In the genomic region with DNA sequence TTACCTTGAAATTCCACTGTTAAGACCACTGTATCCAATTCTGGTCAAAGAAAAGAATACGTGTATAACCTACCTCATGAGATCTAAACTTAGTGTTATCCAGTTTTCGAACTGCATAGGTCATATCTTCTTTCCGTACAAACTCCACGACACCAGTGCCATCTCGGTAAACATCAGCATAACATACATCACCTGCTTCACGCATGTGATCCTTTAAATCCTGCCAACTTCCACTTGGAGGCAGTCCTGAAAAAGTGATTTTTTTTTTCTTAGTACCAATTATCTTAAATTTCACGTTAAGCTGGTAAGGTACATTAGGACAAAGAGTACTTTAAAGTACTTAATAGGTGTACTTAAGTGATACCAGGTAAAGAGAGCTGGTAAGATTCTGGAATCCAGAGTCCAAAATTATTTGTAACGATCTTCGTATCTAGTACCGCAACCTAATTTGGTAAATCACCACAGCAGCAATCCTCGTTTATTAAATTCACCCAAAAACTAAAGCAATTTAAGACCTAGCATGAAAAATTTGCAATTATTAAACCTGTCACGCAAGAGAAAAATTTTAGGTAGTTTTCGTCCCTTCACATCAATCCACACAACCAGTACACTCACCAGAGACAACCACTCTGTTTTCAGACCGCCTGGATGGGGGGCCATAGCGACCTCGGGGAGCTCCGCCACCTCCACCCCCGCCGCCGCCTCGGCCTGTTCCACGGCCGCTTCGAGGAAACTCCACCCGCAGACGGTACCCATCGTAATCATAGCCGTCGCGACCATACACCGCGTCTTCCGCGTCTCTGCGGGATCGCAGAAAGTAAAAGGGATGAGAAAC, we compare ENCODE assay signal across 8 cellular contexts. TPM values are rescaled to one million over a fixed set of nuclear protein-coding genes. Genes with fewer than 3 reads are reported as not detected.
DNase-seq lines count a peak whose midpoint lies in the region; ATAC-seq, FAIRE-seq and TF ChIP-seq lines count a peak whose summit lies in the region.

No MANE protein-coding gene starts in this region.

- POLR2A ChIA-PET in SK-N-SH (lab: Yijun Ruan, JAX) = interaction anchor here (0.8 to 2.8 kb wide), 16 partner anchors 9 to 626 kb away, joined by 3 to 40 read pairs (median 4); a partner anchor contains a TSS

- H3K27me3 ChIP-seq in SK-N-SH (ENCODE audit: insufficient read depth) (no peaks in the 10 kb centered on the region), keratinocyte (ENCODE audit: control insufficient read depth, extremely low read depth, insufficient read depth, low read length) (no peaks in the 10 kb centered on the region), suprapubic skin (no peaks in the 10 kb centered on the region)

- H3K9me2 ChIP-seq in SK-N-SH = no peaks in the 10 kb centered on the region

- peaks cover 34 to 35% of the 10 kb centered on the region in 2 experiments for H3K4me1 ChIP-seq in SK-N-SH (ENCODE audit: control insufficient read depth in 1 of 2, insufficient read depth in 2 of 2, low read depth in 1 of 2, low read length in 1 of 2)
- peaks cover 36% of the 10 kb centered on the region for H3K4me1 ChIP-seq in keratinocyte (ENCODE audit: control insufficient read depth, extremely low read depth, insufficient read depth, low read length)
- H3K4me1 ChIP-seq in suprapubic skin = peaks cover 42% of the 10 kb centered on the region

- FAIRE-seq in keratinocyte (lab: Jason Lieb, UNC) = no peak

- DNase-seq in SK-N-SH (no peak), keratinocyte (ENCODE audit: low read depth, low spot score) (no peak), suprapubic skin (ENCODE audit: low spot score in 2 of 2) (no peak), OCI-M1 (lab: John Stamatoyannopoulos, UW) (no peak)
- DNase-seq in activated gamma-delta T cell treated with anti-CD3 and anti-CD28 coated beads, Interleukin-2, amount 50 U/mL, for 16 hours (ENCODE audit: low read depth) = peak; percentile 22

- H3K27ac ChIP-seq in SK-N-SH (ENCODE audit: low read depth in 2 of 2, low read length in 1 of 2) = peak overlapping the region; percentile 98 to 99
- H3K27ac ChIP-seq in keratinocyte (ENCODE audit: control insufficient read depth, insufficient read depth, low read length) = peak overlapping the region; percentile 99
- H3K27ac ChIP-seq in suprapubic skin = peak overlapping the region; percentile 99

- H3K4me2 ChIP-seq in SK-N-SH = peak overlapping the region; percentile 97
- peak overlapping the region; percentile 100 for H3K4me2 ChIP-seq in keratinocyte (ENCODE audit: control insufficient read depth, extremely low read depth, insufficient read depth, low read depth, low read length)

- H3K36me3 ChIP-seq in SK-N-SH (replicated peaks in 1 of 2; ENCODE audit: control insufficient read depth in 1 of 2, insufficient read depth in 2 of 2, low read length in 1 of 2) (peaks cover 49 to 51% of the 10 kb centered on the region in 2 experiments), keratinocyte (ENCODE audit: control insufficient read depth in 2 of 2, extremely low read depth in 1 of 2, insufficient read depth in 2 of 2, low read length in 2 of 2) (peaks cover 15 to 45% of the 10 kb centered on the region in 2 experiments), suprapubic skin (peaks cover 30% of the 10 kb centered on the region)

- H4K20me1 ChIP-seq in SK-N-SH (ENCODE audit: insufficient read depth) (peaks cover 55% of the 10 kb centered on the region), keratinocyte (ENCODE audit: control insufficient read depth, extremely low read depth, insufficient read depth, low read length) (peaks cover 25% of the 10 kb centered on the region)

- TF ChIP-seq RAD21 in SK-N-SH (IDR thresholded peaks at IDR 0.05; ENCODE audit: low read length) = no peak

- peaks cover 51% of the 10 kb centered on the region for H3F3A ChIP-seq in SK-N-SH (replicated peaks; ENCODE audit: insufficient read depth)

- CTCF ChIA-PET in SK-N-SH (lab: Yijun Ruan, JAX) = interaction anchor here (0.7 to 20.5 kb wide), 15 partner anchors 8 to 918 kb away, joined by 3 to 1002 read pairs (median 4); a partner anchor contains a TSS

- peak overlapping the region; percentile 98 to 99 for H3K4me3 ChIP-seq in SK-N-SH (ENCODE audit: low read depth in 2 of 2, low read length in 1 of 2)
- peak overlapping the region; percentile 98 to 99 (median 99) for H3K4me3 ChIP-seq in keratinocyte (ENCODE audit: control insufficient read depth in 2 of 3, extremely low read depth in 1 of 3, insufficient read depth in 2 of 3, low read depth in 1 of 3, low read length in 3 of 3)
- peak overlapping the region; percentile 97 for H3K4me3 ChIP-seq in suprapubic skin

- ATAC-seq in SK-N-SH treated with all-trans-retinoic acid at 6 μM for 48 hours (no peak; the same call in 2 of the 3 replicates), GM18498 (IDR thresholded peaks at IDR 0.05; ENCODE audit: unreplicated experiment) (no peak), GM21737 (IDR thresholded peaks at IDR 0.05; ENCODE audit: unreplicated experiment) (no peak)

- TF ChIP-seq CTCF in SK-N-SH (IDR thresholded peaks at IDR 0.05) (no peak), keratinocyte (optimal IDR thresholded peaks at IDR 0.05 in 1 of 3, IDR thresholded peaks at IDR 0.05 in 1 of 3, conservative IDR thresholded peaks at IDR 0.05 in 1 of 3; ENCODE audit: extremely low read depth in 1 of 3, insufficient read depth in 2 of 3, low read length in 3 of 3) (no peak), suprapubic skin (IDR thresholded peaks at IDR 0.05) (no peak)

- H3K9me1 ChIP-seq in keratinocyte (ENCODE audit: control insufficient read depth, extremely low read depth, insufficient read depth, low read length) = no peaks in the 10 kb centered on the region

- H3K79me2 ChIP-seq in SK-N-SH (ENCODE audit: insufficient read depth) (peaks cover 61% of the 10 kb centered on the region), keratinocyte (ENCODE audit: control insufficient read depth, insufficient read depth, low read length) (peaks cover 53% of the 10 kb centered on the region)

- no peaks in the 10 kb centered on the region for H3K9me3 ChIP-seq in SK-N-SH
- no peaks in the 10 kb centered on the region for H3K9me3 ChIP-seq in keratinocyte (ENCODE audit: control insufficient read depth, low read depth, low read length)
- H3K9me3 ChIP-seq in suprapubic skin = no peaks in the 10 kb centered on the region

- no peak for TF ChIP-seq POLR2A in suprapubic skin (IDR thresholded peaks at IDR 0.05)

- dilution Hi-C loops in keratinocyte (cut with MboI; ENCODE audit: extremely low pct_ligation_motif_present, low sequenced_read_pairs) = no loop called here

- 2% methylated on average over 35 of the region's 36 CpGs for WGBS in SK-N-SH (ENCODE audit: low lambda C conversion rate)
- WGBS in suprapubic skin = 4% methylated on average over 24 of the region's 36 CpGs

- no peak for TF ChIP-seq EP300 in SK-N-SH (IDR thresholded peaks at IDR 0.05; ENCODE audit: borderline replicate concordance in 1 of 2, low read depth in 1 of 2, low read length in 1 of 2)
- TF ChIP-seq EP300 in suprapubic skin (IDR thresholded peaks at IDR 0.05) = no peak

- peak overlapping the region; percentile 100 for H3K9ac ChIP-seq in SK-N-SH
- H3K9ac ChIP-seq in keratinocyte (ENCODE audit: control insufficient read depth, extremely low read depth, insufficient read depth, low read length) = peak overlapping the region; percentile 100

- H2AFZ ChIP-seq in SK-N-SH (ENCODE audit: low read depth) (no peak overlapping the region), keratinocyte (ENCODE audit: control insufficient read depth, low read length) (no peak overlapping the region)

TF ChIP-seq in SK-N-SH, 30 proteins besides CTCF, POLR2A, EP300 and RAD21 (continues in another document):
- TF ChIP-seq NRF1 (IDR thresholded peaks at IDR 0.05; ENCODE audit: low read depth, low read length) = no peak

TF ChIP-seq in SK-N-SH treated with all-trans-retinoic acid at 6 μM for 48 hours, 23 proteins besides CTCF, POLR2A, EP300 and RAD21 (continues in another document):
- TF ChIP-seq OSR1 (CRISPR knock-in tag; IDR thresholded peaks at IDR 0.05) (no peak), PPARA (CRISPR knock-in tag; IDR thresholded peaks at IDR 0.05; ENCODE audit: borderline replicate concordance) (no peak)

RNA-seq across cellular contexts. Expression of a gene that starts 1.1 kb away (rescaled TPM):
- polyA plus RNA-seq in SK-N-SH (2012; rRNA removed) (248 and 291 TPM in 2 replicates), keratinocyte (149 to 272 TPM (median 167 TPM) in 3 replicates)
- 162 and 163 TPM in 2 replicates for polyA plus RNA-seq in SK-N-SH (2012; cell fraction: cytosol; rRNA removed)
- polyA plus RNA-seq in SK-N-SH (2012; cell fraction: nucleus; rRNA removed) = 1,134 and 1,547 TPM in 2 replicates
- 213 TPM for polyA plus RNA-seq in keratinocyte (2011; ENCODE audit: low read depth)
- 111 and 149 TPM in 2 replicates for polyA plus RNA-seq in keratinocyte (2011; cell fraction: cytosol; rRNA removed)
- 170 and 203 TPM in 2 replicates for polyA plus RNA-seq in keratinocyte (2011; cell fraction: nucleus; rRNA removed)
- 59.2 and 242 TPM in 2 replicates for polyA plus RNA-seq in keratinocyte (2012; ENCODE audit: low replicate concordance)
- polyA minus RNA-seq in keratinocyte = 172 to 282 TPM (median 183 TPM) in 3 replicates
- 254 TPM for polyA minus RNA-seq in keratinocyte (2011; cell fraction: cytosol; rRNA and poly(A)+ RNA removed)
- polyA minus RNA-seq in keratinocyte (2011; cell fraction: nucleus; rRNA and poly(A)+ RNA removed) = 194 and 199 TPM in 2 replicates
- total RNA-seq in suprapubic skin = 100 to 1,000 TPM; 108 to 172 (median 125) TPM

RNA-seq across cellular contexts. Expression of a gene that starts 17.9 kb away (rescaled TPM):
- 35.1 and 43.0 TPM in 2 replicates for polyA plus RNA-seq in SK-N-SH (2012; rRNA removed)
- polyA plus RNA-seq in SK-N-SH (2012; cell fraction: cytosol; rRNA removed) = 42.9 and 43.3 TPM in 2 replicates
- 27.8 and 49.4 TPM in 2 replicates for polyA plus RNA-seq in SK-N-SH (2012; cell fraction: nucleus; rRNA removed)
- polyA plus RNA-seq in keratinocyte = 13.7 to 25.3 TPM (median 22.8 TPM) in 3 replicates
- polyA plus RNA-seq in keratinocyte (2011; ENCODE audit: low read depth) = 6.9 TPM
- polyA plus RNA-seq in keratinocyte (2011; cell fraction: cytosol; rRNA removed) = 14.0 and 21.3 TPM in 2 replicates
- 19.0 and 24.6 TPM in 2 replicates for polyA plus RNA-seq in keratinocyte (2011; cell fraction: nucleus; rRNA removed)
- 10.7 and 25.3 TPM in 2 replicates for polyA plus RNA-seq in keratinocyte (2012; ENCODE audit: low replicate concordance)
- 27.9 to 46.1 TPM (median 35.7 TPM) in 3 replicates for polyA minus RNA-seq in keratinocyte
- 18.4 TPM for polyA minus RNA-seq in keratinocyte (2011; cell fraction: cytosol; rRNA and poly(A)+ RNA removed)
- polyA minus RNA-seq in keratinocyte (2011; cell fraction: nucleus; rRNA and poly(A)+ RNA removed) = 14.5 and 22.1 TPM in 2 replicates
- total RNA-seq in suprapubic skin = 10 to 100 TPM; 45.3 to 76.0 (median 63.7) TPM

RNA-seq across cellular contexts. Expression of a gene that starts 50.7 kb away (rescaled TPM):
- 50.3 and 58.9 TPM in 2 replicates for polyA plus RNA-seq in SK-N-SH (2012; rRNA removed)
- 25.4 and 31.6 TPM in 2 replicates for polyA plus RNA-seq in SK-N-SH (2012; cell fraction: cytosol; rRNA removed)
- polyA plus RNA-seq in SK-N-SH (2012; cell fraction: nucleus; rRNA removed) = 207 and 306 TPM in 2 replicates
- polyA plus RNA-seq in keratinocyte = 12.9 to 18.7 TPM (median 14.4 TPM) in 3 replicates
- polyA plus RNA-seq in keratinocyte (2011; ENCODE audit: low read depth) = 3.6 TPM
- 11.2 and 13.6 TPM in 2 replicates for polyA plus RNA-seq in keratinocyte (2011; cell fraction: cytosol; rRNA removed)
- polyA plus RNA-seq in keratinocyte (2011; cell fraction: nucleus; rRNA removed) = 31.3 and 40.1 TPM in 2 replicates
- polyA plus RNA-seq in keratinocyte (2012; ENCODE audit: low replicate concordance) = 6.4 and 19.7 TPM in 2 replicates
- polyA minus RNA-seq in keratinocyte = 13.5 to 25.5 TPM (median 14.4 TPM) in 3 replicates
- 18.4 TPM for polyA minus RNA-seq in keratinocyte (2011; cell fraction: cytosol; rRNA and poly(A)+ RNA removed)
- 13.1 and 14.2 TPM in 2 replicates for polyA minus RNA-seq in keratinocyte (2011; cell fraction: nucleus; rRNA and poly(A)+ RNA removed)
- total RNA-seq in suprapubic skin = 10 to 100 TPM in 2 of 4 donors, 1 to 10 TPM in 2; 5.1 to 34.2 (median 12.8) TPM
